ENCODE assay signal across 8 cellular contexts in the genomic region with DNA sequence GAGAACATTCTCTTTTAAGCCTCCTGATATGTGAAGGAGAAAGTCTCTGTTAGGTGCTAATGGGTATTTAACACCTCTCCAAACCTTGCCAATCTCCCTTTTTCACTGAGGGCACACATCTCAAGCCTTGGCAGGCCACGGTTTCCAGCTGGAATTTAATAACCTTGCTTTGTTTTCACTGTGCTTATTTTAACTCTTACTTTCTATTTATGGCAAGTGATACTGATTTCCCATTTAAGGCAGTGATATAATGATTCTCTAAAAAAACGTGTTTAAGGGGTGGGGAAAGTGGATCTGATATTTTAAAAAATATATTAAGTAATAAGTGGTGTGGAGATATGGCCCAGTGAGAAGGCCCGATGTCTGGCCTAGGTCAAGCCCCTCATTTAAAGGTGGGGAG. TPM values are rescaled to one million over a fixed set of nuclear protein-coding genes. Genes with fewer than 3 reads are reported as not detected.
DNase-seq lines count a peak whose midpoint lies in the region; ATAC-seq and TF ChIP-seq lines count a peak whose summit lies in the region.

No MANE protein-coding gene starts in this region.

- H3K27me3 ChIP-seq in CD8-positive, alpha-beta memory T cell (ENCODE audit: insufficient read depth, low read length, poor library complexity, severe bottlenecking): peaks cover 15% of the 10 kb centered on the region
- H3K27me3 ChIP-seq in MM.1S (replicated peaks; ENCODE audit: insufficient read depth, low read length) (peaks cover 39% of the 10 kb centered on the region), osteoblast (ENCODE audit: insufficient read depth, low read length) (peaks cover 11% of the 10 kb centered on the region), body of pancreas (no peaks in the 10 kb centered on the region)

- peak overlapping the region; percentile 91 for H2AFZ ChIP-seq in MM.1S (ENCODE audit: low read length)
- no peak overlapping the region for H2AFZ ChIP-seq in osteoblast (ENCODE audit: low read length)

- H3K4me3 Mint-ChIP-seq in CD8-positive, alpha-beta memory T cell: peak overlapping the region; percentile 43 to 76 (median 60)

- H3K27me3 Mint-ChIP-seq in CD8-positive, alpha-beta memory T cell: peaks cover 18 to 29% of the 10 kb centered on the region in 2 donors

- DNase-seq in CD8-positive, alpha-beta memory T cell: no peak
- DNase-seq in MM.1S (no peak), coronary artery (ENCODE audit: low spot score) (no peak), osteoblast (ENCODE audit: insufficient read length, low spot score, missing footprints) (no peak), NCI-H2171 treated with DMSO at 0.1 percent for 48 hours (lab: John Stamatoyannopoulos, UW) (no peak), NCI-H510A treated with DMSO at 0.1 percent for 48 hours (lab: John Stamatoyannopoulos, UW) (no peak), body of pancreas (no peak)
- no peak for DNase-seq in central memory CD4-positive, alpha-beta T cell

- no peaks in the 10 kb centered on the region for H3K9me2 ChIP-seq in MM.1S (replicated peaks; ENCODE audit: insufficient read depth, low read length)

- intact Hi-C loops in body of pancreas (cut with DNase I): no loop called here

- peaks cover 13% of the 10 kb centered on the region for H3F3A ChIP-seq in MM.1S (ENCODE audit: insufficient read depth, low read length)

- H3K9ac ChIP-seq in MM.1S (ENCODE audit: low read length): 0 out of 2 replicates have a peak overlapping the region, but pooled peaks have one; percentile 56

- TF ChIP-seq POLR2A in body of pancreas (IDR thresholded peaks at IDR 0.05): no peak

- no peak overlapping the region for H3K4me3 ChIP-seq in CD8-positive, alpha-beta memory T cell (ENCODE audit: low read length)
- H3K4me3 ChIP-seq in MM.1S (ENCODE audit: low read length) (peak overlapping the region; percentile 68), coronary artery (peak overlapping the region; percentile 77), osteoblast (ENCODE audit: insufficient read depth, low read length) (peak overlapping the region; percentile 63), body of pancreas (no peak overlapping the region)

- 22 to 25% methylated on average over 3 of the region's 3 CpGs for WGBS in body of pancreas, 2 donors

- no peak for ATAC-seq in body of pancreas

- peak overlapping the region in 3 of 8 donors; percentile 10 to 44 (median 35) for H3K27ac Mint-ChIP-seq in CD8-positive, alpha-beta memory T cell

- no peaks in the 10 kb centered on the region for H3K36me3 ChIP-seq in CD8-positive, alpha-beta memory T cell (ENCODE audit: insufficient read depth, low read length)
- H3K36me3 ChIP-seq in MM.1S (replicated peaks; ENCODE audit: insufficient read depth, low read length) (no peaks in the 10 kb centered on the region), osteoblast (ENCODE audit: insufficient read depth, low read length) (no peaks in the 10 kb centered on the region), body of pancreas (replicated peaks in 1 of 2; ENCODE audit: insufficient read depth in 1 of 2, low read depth in 2 of 2) (no peaks in the 10 kb centered on the region)

- CTCF ChIA-PET in CD8-positive, alpha-beta memory T cell (lab: Charles Lee): no interaction called here

- H3K9me3 ChIP-seq in CD8-positive, alpha-beta memory T cell (ENCODE audit: low read length): no peaks in the 10 kb centered on the region
- H3K9me3 ChIP-seq in MM.1S (replicated peaks; ENCODE audit: insufficient read depth, low read length) (no peaks in the 10 kb centered on the region), osteoblast (ENCODE audit: low read depth, low read length) (no peaks in the 10 kb centered on the region), body of pancreas (no peaks in the 10 kb centered on the region)

- H3K4me2 ChIP-seq in MM.1S (ENCODE audit: low read depth, low read length) (peak overlapping the region; percentile 96; the same call in 1 of the 2 replicates), osteoblast (ENCODE audit: insufficient read depth, low read length) (peak overlapping the region; percentile 69)

- H3K27ac ChIP-seq in CD8-positive, alpha-beta memory T cell (ENCODE audit: low read depth, low read length): no peak overlapping the region
- H3K27ac ChIP-seq in MM.1S (ENCODE audit: low read length) (no peak overlapping the region), coronary artery (peak overlapping the region; percentile 65 to 89), osteoblast (ENCODE audit: low read depth, low read length) (no peak overlapping the region), body of pancreas (no peak overlapping the region)

- H3K9me3 Mint-ChIP-seq in CD8-positive, alpha-beta memory T cell: no peaks in the 10 kb centered on the region

- peaks cover 11% of the 10 kb centered on the region for H3K4me1 ChIP-seq in CD8-positive, alpha-beta memory T cell (ENCODE audit: insufficient read depth, low read length)
- H3K4me1 ChIP-seq in MM.1S (ENCODE audit: low read length) (peaks cover 28% of the 10 kb centered on the region), osteoblast (ENCODE audit: insufficient read depth, low read length) (peaks cover 30% of the 10 kb centered on the region), body of pancreas (peaks cover 17% of the 10 kb centered on the region)

- H3K4me1 Mint-ChIP-seq in CD8-positive, alpha-beta memory T cell: peaks cover 10 to 20% (median 16%) of the 10 kb centered on the region in 3 donors

- TF ChIP-seq CTCF in MM.1S (IDR thresholded peaks at IDR 0.05; ENCODE audit: low read length) (no peak), coronary artery (IDR thresholded peaks at IDR 0.05) (no peak), osteoblast (IDR thresholded peaks at IDR 0.05; ENCODE audit: extremely low read depth, low read depth, low read length) (no peak), body of pancreas (IDR thresholded peaks at IDR 0.05) (no peak)

- POLR2A ChIA-PET in CD8-positive, alpha-beta memory T cell (lab: Charles Lee): no interaction called here

- H4K20me1 ChIP-seq in MM.1S (ENCODE audit: insufficient read depth, low read length) (no peaks in the 10 kb centered on the region), osteoblast (ENCODE audit: insufficient read depth, low read length) (peaks cover 4% of the 10 kb centered on the region)

- no peaks in the 10 kb centered on the region for H3K36me3 Mint-ChIP-seq in CD8-positive, alpha-beta memory T cell

- no peaks in the 10 kb centered on the region for H3K79me2 ChIP-seq in MM.1S (ENCODE audit: low read length)
- no peaks in the 10 kb centered on the region for H3K79me2 ChIP-seq in osteoblast (ENCODE audit: insufficient read depth, low read length)

RNA-seq across cellular contexts. Expression of a gene that starts 1.1 kb away (rescaled TPM):
- under 1 TPM; 0.09 to 0.24 TPM for total RNA-seq in CD8-positive, alpha-beta memory T cell
- polyA plus RNA-seq in CD8-positive, alpha-beta memory T cell: not detected
- total RNA-seq in osteoblast: under 0.01 and 0.29 TPM in 2 replicates
- 1 to 10 TPM in 1 of 2 donors, under 1 TPM in 1; 0.26 to 3.6 TPM for total RNA-seq in body of pancreas

Comparison
In these comparisons a context has a peak if more than half of its experiments do, and no peak if none do; other contexts are left out.
1. H3K27ac ChIP-seq: peak in coronary artery (2 of 2); none in CD8-positive, alpha-beta memory T cell (single experiment), MM.1S (single experiment), osteoblast (single experiment) and body of pancreas (0 of 4).
2. H3K4me3 ChIP-seq: peak in MM.1S (single experiment), coronary artery (single experiment) and osteoblast (single experiment); none in CD8-positive, alpha-beta memory T cell (single experiment) and body of pancreas (0 of 2).